ENCODE assay signal across 9 cellular contexts in the genomic region with DNA sequence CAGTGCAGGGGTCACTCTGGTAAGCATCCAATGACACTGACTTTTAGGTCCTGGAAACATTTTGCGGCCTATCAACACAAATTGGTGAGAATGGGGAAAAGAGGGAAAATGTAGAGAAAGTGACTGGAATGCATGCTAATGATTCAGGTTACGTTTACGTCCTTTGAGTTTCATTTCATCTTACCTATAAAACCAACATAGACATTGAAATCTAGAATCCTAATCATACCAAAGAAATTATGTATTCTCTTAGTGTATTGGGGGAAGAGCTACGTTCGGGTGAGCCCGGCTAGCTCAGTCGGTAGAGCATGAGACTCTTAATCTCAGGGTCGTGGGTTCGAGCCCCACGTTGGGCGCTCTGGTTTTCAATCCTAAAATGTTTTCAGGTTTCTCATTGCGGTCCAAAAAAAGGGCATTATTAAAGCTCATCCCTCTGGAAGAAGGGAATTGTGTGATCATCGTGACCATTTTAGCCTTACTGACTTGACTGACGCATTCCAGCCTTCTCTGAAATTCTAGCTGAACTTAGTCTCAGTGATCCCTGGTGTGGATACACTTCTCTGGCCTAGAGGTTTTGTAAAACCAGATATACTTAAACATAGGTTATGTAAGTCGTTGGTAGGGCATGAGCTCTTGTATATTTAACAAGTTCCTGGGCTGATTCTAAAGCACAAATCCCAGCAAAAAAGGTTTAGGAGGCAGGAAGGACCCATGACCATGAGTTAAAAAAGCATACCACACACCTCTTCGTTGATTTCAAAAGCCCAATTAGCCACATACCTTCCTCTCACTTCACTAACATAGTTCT. TPM values are rescaled to one million over a fixed set of nuclear protein-coding genes. Genes with fewer than 3 reads are reported as not detected.
DNase-seq lines count a peak whose midpoint lies in the region; ATAC-seq and TF ChIP-seq lines count a peak whose summit lies in the region.
"Had no signal": no experiment of that assay in that cellular context is flagged by ENCODE, and none has a peak within 500 bp of the region (broad histone marks: within the 10 kb centered on the region; RNA-seq: fewer than 3 reads in every experiment).

No MANE protein-coding gene starts in this region.

- H3K27ac Mint-ChIP-seq in natural killer cell, result peak overlapping the region in 1 of 2 donors; percentile 21

- peak overlapping the region; percentile 60 for H3K4me3 Mint-ChIP-seq in natural killer cell

- intact Hi-C loops in natural killer cell (cut with micrococcal nuclease), result loop anchor here (10.0 kb wide), 1 partner anchor 532 kb away; a partner anchor contains a TSS

- ATAC-seq in natural killer cell, result no peak
- no peak for ATAC-seq in GM21381 (IDR thresholded peaks at IDR 0.05; ENCODE audit: unreplicated experiment)
- ATAC-seq in HG03457 (IDR thresholded peaks at IDR 0.05; ENCODE audit: unreplicated experiment), result no peak
- ATAC-seq in GM18861 (IDR thresholded peaks at IDR 0.05; ENCODE audit: unreplicated experiment), result no peak

- H3K4me1 Mint-ChIP-seq in natural killer cell, result peaks cover 12 to 17% of the 10 kb centered on the region in 2 donors

- DNase-seq in COLO829 (ENCODE audit: low spot score) (peak; percentile 95), HS-27A (ENCODE audit: low read depth) (peak; percentile 95), RPMI7951 (ENCODE audit: low read depth) (peak; percentile 88), natural killer cell (peak; percentile 37)
- peak; percentile 24 for DNase-seq in central memory CD4-positive, alpha-beta T cell
- DNase-seq: right lobe of liver had no signal

- H3K36me3 Mint-ChIP-seq in natural killer cell, result no peaks in the 10 kb centered on the region

- H3K27me3 Mint-ChIP-seq in natural killer cell (ENCODE audit: low read depth in 2 of 2), result no peaks in the 10 kb centered on the region

- no peak for TF ChIP-seq CTCF in natural killer cell (IDR thresholded peaks at IDR 0.05)

- no peaks in the 10 kb centered on the region for H3K9me3 Mint-ChIP-seq in natural killer cell

RNA-seq across cellular contexts. Expression of gene HMGN4, which starts 18.3 kb away (rescaled TPM):
- total RNA-seq in RPMI7951 (2014; rRNA removed; shearing (Covaris generic)), result 130 and 164 TPM in 2 replicates
- 10 to 100 TPM; 55.7 to 80.6 (median 70.3) TPM for total RNA-seq in natural killer cell

RNA-seq across cellular contexts. Expression of gene ABT1, which starts 40.3 kb away (rescaled TPM):
- 16.2 and 20.6 TPM in 2 replicates for total RNA-seq in RPMI7951 (2014; rRNA removed; shearing (Covaris generic))
- 10 to 100 TPM; 23.9 to 30.7 (median 29.9) TPM for total RNA-seq in natural killer cell

RNA-seq across cellular contexts. Expression of gene BTN1A1, which starts 56.4 kb away (rescaled TPM):
- not detected in 2 replicates for total RNA-seq in RPMI7951 (2014; rRNA removed; shearing (Covaris generic))
- not detected for total RNA-seq in natural killer cell
- total RNA-seq: right lobe of liver had no signal

Comparison
In these comparisons a context has a peak if more than half of its experiments do, and no peak if none do; other contexts are left out.
1. DNase-seq: peak in every context shown above with its lines; median percentile 95 in COLO829; 95 in HS-27A; 88 in RPMI7951; 37 in natural killer cell; 24 in central memory CD4-positive, alpha-beta T cell.